ENCODE assay signal across 8 cellular contexts in the genomic region with DNA sequence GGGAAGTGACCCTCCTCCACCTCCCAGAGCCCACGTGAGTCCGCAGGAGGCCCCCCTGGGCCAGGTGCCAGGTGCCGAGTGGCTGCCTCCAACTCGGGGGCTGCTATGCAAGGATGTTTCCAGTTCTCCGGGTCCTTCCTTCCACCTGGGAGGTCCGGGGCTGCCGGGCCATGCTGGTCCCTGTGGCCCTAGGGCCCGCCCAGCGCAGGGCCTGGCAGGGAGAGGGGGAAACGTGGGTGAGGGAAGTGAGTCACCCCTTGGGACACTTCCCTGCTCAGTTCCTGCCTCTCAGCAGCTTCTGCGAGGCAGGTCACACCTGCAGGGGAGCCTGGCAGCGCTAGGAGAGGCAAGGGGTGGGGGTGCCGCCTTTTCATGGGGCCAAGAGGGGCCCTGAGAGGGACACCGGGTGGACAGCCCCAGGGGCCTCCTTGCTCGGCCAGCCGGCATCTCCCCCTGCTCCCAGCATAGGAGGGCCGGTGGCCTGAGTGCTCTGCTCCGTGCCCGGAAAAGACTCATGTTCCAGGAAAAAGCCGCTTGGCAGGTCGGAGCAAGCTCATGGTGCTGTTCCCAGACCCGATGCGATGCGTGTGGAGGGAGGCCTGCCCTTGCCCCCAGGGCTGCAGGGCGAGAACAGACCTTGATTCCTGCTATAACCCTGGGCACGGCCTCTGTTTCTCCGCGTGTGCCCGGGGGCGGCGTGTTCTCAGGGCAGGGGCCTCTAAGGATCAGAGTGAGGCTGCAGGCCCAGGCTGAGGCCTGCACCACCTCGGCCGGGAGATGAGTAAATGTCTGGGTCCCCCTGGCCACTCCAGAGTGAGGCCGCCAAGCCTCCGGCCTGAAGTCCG. TPM values are rescaled to one million over a fixed set of nuclear protein-coding genes. Genes with fewer than 3 reads are reported as not detected.
DNase-seq lines count a peak whose midpoint lies in the region; ATAC-seq and TF ChIP-seq lines count a peak whose summit lies in the region.

No MANE protein-coding gene starts in this region.

- DNase-seq in DMS53 (lab: John Stamatoyannopoulos, UW): peak; percentile 87
- DNase-seq in NCI-H226: peak; percentile 75
- peak; percentile 91 for DNase-seq in coronary artery (ENCODE audit: low spot score)
- DNase-seq in mucosa of descending colon: peak in 2 of 3 donors; percentile 58 to 70
- DNase-seq in T-helper 9 cell: no peak
- no peak for DNase-seq in OCI-M1 (lab: John Stamatoyannopoulos, UW)

- H3K36me3 ChIP-seq in mucosa of descending colon (ENCODE audit: low read depth): no peaks in the 10 kb centered on the region

- peak; percentile 74 for ATAC-seq in mucosa of descending colon
- ATAC-seq in GM18868 (IDR thresholded peaks at IDR 0.05; ENCODE audit: unreplicated experiment): no peak
- ATAC-seq in GM21576 (IDR thresholded peaks at IDR 0.05; ENCODE audit: unreplicated experiment): no peak

- intact Hi-C loops in mucosa of descending colon (cut with DNase I, micrococcal nuclease): loop anchor here (5.0 kb wide), 1 partner anchor 110 kb away; no protein-coding TSS in a partner anchor

- H3K4me1 ChIP-seq in mucosa of descending colon (ENCODE audit: low read depth): peaks cover 11% of the 10 kb centered on the region

- H3K9me3 ChIP-seq in mucosa of descending colon: peaks cover 7% of the 10 kb centered on the region

- H3K27ac ChIP-seq in coronary artery: peak overlapping the region; percentile 90

- TF ChIP-seq CTCF in coronary artery (IDR thresholded peaks at IDR 0.05) (no peak), mucosa of descending colon (IDR thresholded peaks at IDR 0.05) (no peak)

- H3K4me3 ChIP-seq in coronary artery: peak overlapping the region; percentile 58
- no peak overlapping the region for H3K4me3 ChIP-seq in mucosa of descending colon

RNA-seq across cellular contexts. Expression of a gene that starts 30.3 kb away (rescaled TPM):
- not detected for total RNA-seq in mucosa of descending colon

Comparison
In these comparisons a context has a peak if more than half of its experiments do, and no peak if none do; other contexts are left out.
1. DNase-seq: peak in DMS53 (single experiment), NCI-H226 (single experiment), coronary artery (single experiment) and mucosa of descending colon (2 of 3); none in T-helper 9 cell (single experiment) and OCI-M1 (single experiment).